ENCODE assay signal across 28 cellular contexts in genomic region chrX:132470830-132471229, GRCh38.
"Had no signal": no experiment of that assay in that cellular context is flagged by ENCODE, and none has a peak within 500 bp of the region (broad histone marks: within the 10 kb centered on the region; RNA-seq: fewer than 3 reads in every experiment).

No MANE protein-coding gene starts in this region.

- H3K4me1 ChIP-seq: body of pancreas, colonic mucosa, esophagus muscularis mucosa had no signal

- H3K9me3 ChIP-seq: adrenal gland, body of pancreas, colonic mucosa, esophagus muscularis mucosa had no signal

- H3K36me3 ChIP-seq: adrenal gland, colonic mucosa, esophagus muscularis mucosa had no signal

- DNase-seq: activated CD4-positive, alpha-beta memory T cell treated with anti-CD3 and anti-CD28 coated beads for 36 hours; activated CD4-positive, alpha-beta T cell treated with anti-CD3 and anti-CD28 coated beads for 36 hours; activated CD4-positive, alpha-beta T cell treated with anti-CD3 and anti-CD28 coated beads, Interleukin-2, amount 10 ng/mL, durations not matched to agents 24 days and 14 days; activated CD4-positive, CD25-positive, alpha-beta regulatory T cell; activated CD4-positive, CD25-positive, alpha-beta regulatory T cell treated with anti-CD3 and anti-CD28 coated beads, Interleukin-2, amount 50 U/mL, for 72 hours; activated CD8-positive, alpha-beta memory T cell treated with anti-CD3 and anti-CD28 coated beads, Interleukin-2, amount 10 ng/mL, durations not matched to agents 7 days and 5 days; activated CD8-positive, alpha-beta memory T cell treated with anti-CD3 and anti-CD28 coated beads, Interleukin-2, amount 50 U/mL, for 4 hours; activated CD8-positive, alpha-beta T cell treated with anti-CD3 and anti-CD28 coated beads, Interleukin-2, amount 10 ng/mL, durations not matched to agents 7 days and 5 days; activated effector memory CD4-positive, alpha-beta T cell treated with anti-CD3 and anti-CD28 coated beads, Interleukin-2, amount 50 U/mL, for 16 hours; activated naive CD4-positive, alpha-beta T cell treated with anti-CD3 and anti-CD28 coated beads for 36 hours; activated naive CD8-positive, alpha-beta T cell treated with anti-CD3 and anti-CD28 coated beads for 36 hours; activated naive CD8-positive, alpha-beta T cell treated with anti-CD3 and anti-CD28 coated beads, Interleukin-2, amount 50 U/mL, for 24 hours; activated T-cell treated with anti-CD3 and anti-CD28 coated beads, Interleukin-2, amount 50 U/mL, for 1 hour; activated T-cell treated with anti-CD3 and anti-CD28 coated beads, Interleukin-2, amount 50 U/mL, for 48 hours; adrenal gland; amygdala; aorta; body of pancreas; caudate nucleus; colonic mucosa; effector memory CD4-positive, alpha-beta T cell; endodermal cell; head of caudate nucleus; T-helper 1 cell; T-helper 17 cell; T1000 had no signal

- H3K4me3 ChIP-seq: adrenal gland, body of pancreas, colonic mucosa, esophagus muscularis mucosa had no signal

- H3K27ac ChIP-seq: adrenal gland, body of pancreas, colonic mucosa, esophagus muscularis mucosa had no signal

- FAIRE-seq: frontal cortex had no signal

- ATAC-seq: activated CD4-positive, alpha-beta T cell treated with anti-CD3 and anti-CD28 coated beads for 36 hours; activated CD8-positive, alpha-beta memory T cell treated with anti-CD3 and anti-CD28 coated beads, Interleukin-2, amount 10 ng/mL, durations not matched to agents 7 days and 5 days; activated CD8-positive, alpha-beta T cell treated with anti-CD3 and anti-CD28 coated beads, Interleukin-2, amount 10 ng/mL, durations not matched to agents 7 days and 5 days; activated naive CD8-positive, alpha-beta T cell treated with anti-CD3 and anti-CD28 coated beads, Interleukin-2, amount 50 U/mL, for 24 hours; body of pancreas; T-helper 17 cell had no signal

- H3K27me3 ChIP-seq: adrenal gland, body of pancreas, colonic mucosa, esophagus muscularis mucosa had no signal
